In genomic region chr18:48161201-48161910, GRCh38 we compare ENCODE assay signal across 8 cellular contexts.
DNase-seq lines count a peak whose midpoint lies in the region; ATAC-seq, FAIRE-seq and TF ChIP-seq lines count a peak whose summit lies in the region.

No MANE protein-coding gene starts in this region.

- peaks cover 25% of the 10 kb centered on the region for H3K27me3 Mint-ChIP-seq in CD4-positive, alpha-beta T cell
- H3K27me3 Mint-ChIP-seq in IgD-negative memory B cell: peaks cover 9% of the 10 kb centered on the region

- no peaks in the 10 kb centered on the region for H3K27me3 ChIP-seq in CD4-positive, alpha-beta T cell (ENCODE audit: control insufficient read depth, insufficient read depth, low read length)
- H3K27me3 ChIP-seq in SU-DHL-6 (ENCODE audit: low read length) (no peaks in the 10 kb centered on the region), pancreas (no peaks in the 10 kb centered on the region), thymus (ENCODE audit: control insufficient read depth, insufficient read depth) (peaks cover 9% of the 10 kb centered on the region)

- H4K20me1 ChIP-seq in SU-DHL-6 (ENCODE audit: low read depth, low read length): no peaks in the 10 kb centered on the region

- no peak overlapping the region for H3K9ac ChIP-seq in SU-DHL-6 (ENCODE audit: low read length)

- peak; percentile 34 to 69 (median 48) for DNase-seq in CD4-positive, alpha-beta T cell
- DNase-seq in activated naive CD8-positive, alpha-beta T cell treated with anti-CD3 and anti-CD28 coated beads, Interleukin-2, amount 50 U/mL, for 16 hours (ENCODE audit: low read depth, low spot score): peak; percentile 20
- DNase-seq in Right ventricle myocardium superior (peak; percentile 89), pancreas (peak in 5 of 6 donors; percentile 82 to 94 (median 84))

- H3K9me3 Mint-ChIP-seq in CD4-positive, alpha-beta T cell: no peaks in the 10 kb centered on the region
- no peaks in the 10 kb centered on the region for H3K9me3 Mint-ChIP-seq in IgD-negative memory B cell

- H3K36me3 ChIP-seq in SU-DHL-6 (ENCODE audit: low read length): no peaks in the 10 kb centered on the region
- H3K36me3 ChIP-seq in pancreas: no peaks in the 10 kb centered on the region
- no peaks in the 10 kb centered on the region for H3K36me3 ChIP-seq in thymus (ENCODE audit: control insufficient read depth, insufficient read depth)

- no peak overlapping the region for H2AFZ ChIP-seq in SU-DHL-6 (ENCODE audit: low read depth, low read length, severe bottlenecking)

- no peak for FAIRE-seq in pancreas (lab: Jason Lieb, UNC)

- CTCF ChIA-PET in CD4-positive, alpha-beta T cell (lab: Charles Lee): no interaction called here

- ATAC-seq in CD4-positive, alpha-beta T cell (ENCODE audit: poor library complexity): peak; percentile 91
- ATAC-seq in GM21423 (IDR thresholded peaks at IDR 0.05; ENCODE audit: unreplicated experiment) (peak; percentile 79), Right ventricle myocardium superior (ENCODE audit: poor library complexity) (peak; percentile 98), pancreas (peak; percentile 93 to 95 (median 94))

- H3K4me3 Mint-ChIP-seq in CD4-positive, alpha-beta T cell: peak overlapping the region; percentile 77
- peak overlapping the region in 3 of 4 donors; percentile 15 to 82 (median 72) for H3K4me3 Mint-ChIP-seq in IgD-negative memory B cell

- H3K9me2 ChIP-seq in SU-DHL-6 (replicated peaks; ENCODE audit: insufficient read depth, low read length): no peaks in the 10 kb centered on the region

- 3 to 4% methylated on average over 33 to 53 of the region's 53 CpGs for WGBS in pancreas, 2 donors
- WGBS in thymus: 7% methylated on average over 52 of the region's 53 CpGs

- H3K4me1 ChIP-seq in pancreas: peaks cover 0 to 4% (median 0%) of the 10 kb centered on the region in 3 donors
- H3K4me1 ChIP-seq in thymus (ENCODE audit: control insufficient read depth, insufficient read depth, low read length): no peaks in the 10 kb centered on the region

- H3K27ac Mint-ChIP-seq in CD4-positive, alpha-beta T cell: no peak overlapping the region
- H3K27ac Mint-ChIP-seq in IgD-negative memory B cell: no peak overlapping the region

- H3K4me1 Mint-ChIP-seq in CD4-positive, alpha-beta T cell (ENCODE audit: low read depth): peaks cover 6% of the 10 kb centered on the region
- peaks cover 0 to 3% (median 1%) of the 10 kb centered on the region in 3 donors for H3K4me1 Mint-ChIP-seq in IgD-negative memory B cell

- no peaks in the 10 kb centered on the region for H3K9me3 ChIP-seq in CD4-positive, alpha-beta T cell (ENCODE audit: control insufficient read depth, low read length)
- H3K9me3 ChIP-seq in SU-DHL-6 (ENCODE audit: insufficient read depth, low read length): no peaks in the 10 kb centered on the region
- no peaks in the 10 kb centered on the region for H3K9me3 ChIP-seq in pancreas
- H3K9me3 ChIP-seq in thymus (ENCODE audit: control insufficient read depth): no peaks in the 10 kb centered on the region

- no peaks in the 10 kb centered on the region for H3K36me3 Mint-ChIP-seq in CD4-positive, alpha-beta T cell (ENCODE audit: low read depth)
- no peaks in the 10 kb centered on the region for H3K36me3 Mint-ChIP-seq in IgD-negative memory B cell

- intact Hi-C loops in CD4-positive, alpha-beta T cell (cut with DNase I, micrococcal nuclease): loop anchor here in 1 of 2 experiments (5.0 to 10.0 kb wide), 2 partner anchors 229 to 987 kb away; partner anchors contain the start of genes IER3IP1 and SMAD2
- intact Hi-C loops in Right ventricle myocardium superior (cut with DNase I) (no loop called here), pancreas (cut with DNase I) (no loop called here)

- H3K4me3 ChIP-seq in SU-DHL-6 (ENCODE audit: insufficient read depth, low read length, poor library complexity, severe bottlenecking) (no peak overlapping the region), pancreas (peak overlapping the region; percentile 41 to 67 (median 54)), thymus (ENCODE audit: low read length) (peak overlapping the region; percentile 48)

- H3K4me2 ChIP-seq in SU-DHL-6 (ENCODE audit: low read depth, low read length, poor library complexity, severe bottlenecking): peak overlapping the region; percentile 21

- POLR2A ChIA-PET in CD4-positive, alpha-beta T cell (lab: Charles Lee): no interaction called here

- no peaks in the 10 kb centered on the region for H3K79me2 ChIP-seq in SU-DHL-6 (ENCODE audit: insufficient read depth, low read length)

- H3K27ac ChIP-seq in CD4-positive, alpha-beta T cell (ENCODE audit: low read depth, low read length): no peak overlapping the region
- H3K27ac ChIP-seq in SU-DHL-6 (ENCODE audit: low read depth, low read length) (no peak overlapping the region), pancreas (peak overlapping the region; percentile 60 to 87 (median 76)), thymus (ENCODE audit: low read depth) (no peak overlapping the region)

- TF ChIP-seq CTCF in CD4-positive, alpha-beta T cell (IDR thresholded peaks at IDR 0.05): no peak
- no peak for TF ChIP-seq CTCF in SU-DHL-6 (IDR thresholded peaks at IDR 0.05; ENCODE audit: insufficient read depth, low read length, poor library complexity, severe bottlenecking)
- no peak for TF ChIP-seq CTCF in pancreas (IDR thresholded peaks at IDR 0.05)

- no peaks in the 10 kb centered on the region for H3F3A ChIP-seq in SU-DHL-6 (ENCODE audit: insufficient read depth)

Comparison
In these comparisons a context has a peak if more than half of its experiments do, and no peak if none do; other contexts are left out.
1. DNase-seq: peak in every context shown above with its lines; median percentile 89 in Right ventricle myocardium superior; 84 in pancreas; 48 in CD4-positive, alpha-beta T cell; 20 in activated naive CD8-positive, alpha-beta T cell treated with anti-CD3 and anti-CD28 coated beads, Interleukin-2, amount 50 U/mL, for 16 hours.
2. H3K27ac ChIP-seq: peak in pancreas (4 of 4); none in CD4-positive, alpha-beta T cell (single experiment), SU-DHL-6 (single experiment) and thymus (single experiment).
3. Peak in every context shown above with its lines, with median percentiles within 50 percentile points of each other: ATAC-seq.